ENCODE assay signal across 9 cellular contexts in the genomic region with DNA sequence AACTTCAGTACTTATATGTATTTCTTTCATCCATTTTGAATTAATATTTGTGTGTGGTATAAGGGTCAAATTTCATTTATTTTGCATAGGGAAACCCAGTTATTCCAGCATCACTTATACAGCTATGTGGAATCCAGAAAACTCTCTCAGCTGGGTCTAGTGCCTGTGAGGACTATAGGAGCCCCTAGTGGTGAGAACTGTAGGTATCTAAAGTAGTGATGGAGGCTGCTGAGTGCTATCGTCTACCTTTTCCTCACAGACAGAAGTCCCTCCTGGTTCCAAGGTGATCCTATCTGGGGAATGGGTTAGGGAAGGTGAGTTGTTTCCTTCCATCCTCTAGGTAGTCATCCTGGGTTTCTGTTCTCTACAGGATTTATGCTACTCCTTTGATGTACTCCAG.
DNase-seq lines count a peak whose midpoint lies in the region; ATAC-seq, FAIRE-seq and TF ChIP-seq lines count a peak whose summit lies in the region.
"Had no signal": no experiment of that assay in that cellular context is flagged by ENCODE, and none has a peak within 500 bp of the region (broad histone marks: within the 10 kb centered on the region; RNA-seq: fewer than 3 reads in every experiment).

No MANE protein-coding gene starts in this region.

- no peaks in the 10 kb centered on the region for H3K9me3 Mint-ChIP-seq in glutamatergic neuron (ENCODE audit: unreplicated experiment)

- TF ChIP-seq POLR2A in adrenal gland (IDR thresholded peaks at IDR 0.05): no peak

- H3K36me3 ChIP-seq in adrenal gland (replicated peaks in 1 of 2): no peaks in the 10 kb centered on the region
- H3K36me3 ChIP-seq: tibial artery had no signal

- H3K4me1 ChIP-seq in adrenal gland (replicated peaks in 1 of 2): no peaks in the 10 kb centered on the region

- H3K27me3 Mint-ChIP-seq in glutamatergic neuron (ENCODE audit: unreplicated experiment): no peaks in the 10 kb centered on the region

- H3K4me3 ChIP-seq in adrenal gland: no peak overlapping the region
- H3K4me3 ChIP-seq: tibial artery had no signal

- no peaks in the 10 kb centered on the region for H3K27me3 ChIP-seq in adrenal gland
- H3K27me3 ChIP-seq: tibial artery had no signal

- 64 to 90% (median 83%) methylated on average over 1 of the region's 1 CpG for WGBS in adrenal gland, 4 donors

- peak; percentile 64 for ATAC-seq in GM21390 (IDR thresholded peaks at IDR 0.05; ENCODE audit: unreplicated experiment)
- no peak for ATAC-seq in HG03135 (IDR thresholded peaks at IDR 0.05; ENCODE audit: unreplicated experiment)

- TF ChIP-seq CTCF in C4-2B (conservative IDR thresholded peaks at IDR 0.05) (peak; percentile 53), glutamatergic neuron (IDR thresholded peaks at IDR 0.05; ENCODE audit: partially characterized antibody, unreplicated experiment) (peak; percentile 36), adrenal gland (IDR thresholded peaks at IDR 0.05) (peak in 2 of 6 experiments; percentile 13 to 16)

- no peak for FAIRE-seq in frontal cortex (lab: Jason Lieb, UNC)

- intact Hi-C loops in adrenal gland (cut with DNase I): no loop called here

- H3K27ac Mint-ChIP-seq in glutamatergic neuron (ENCODE audit: unreplicated experiment): no peak overlapping the region

- DNase-seq in OCI-M1 (lab: John Stamatoyannopoulos, UW) (peak; percentile 34), glutamatergic neuron (no peak), adrenal gland (no peak), frontal cortex (ENCODE audit: low spot score in 2 of 2) (no peak)
- DNase-seq in activated T-cell treated with anti-CD3 and anti-CD28 coated beads, Interleukin-2, amount 50 U/mL, for 48 hours: no peak
- DNase-seq: tibial artery had no signal

- H3K4me3 Mint-ChIP-seq in glutamatergic neuron (ENCODE audit: unreplicated experiment): no peak overlapping the region

- H3K36me3 Mint-ChIP-seq in glutamatergic neuron (ENCODE audit: unreplicated experiment): no peaks in the 10 kb centered on the region

- no peaks in the 10 kb centered on the region for H3K4me1 Mint-ChIP-seq in glutamatergic neuron (ENCODE audit: low read depth, unreplicated experiment)

- H3K9me3 ChIP-seq in adrenal gland (replicated peaks in 1 of 3): no peaks in the 10 kb centered on the region
- H3K9me3 ChIP-seq: tibial artery had no signal

- H3K27ac ChIP-seq in C4-2B (no peak overlapping the region), adrenal gland (no peak overlapping the region)
- H3K27ac ChIP-seq: tibial artery had no signal
